Comparison of ENCODE assay signal across 13 cellular contexts in genomic region chr11:21564813-21565212, GRCh38.
"Had no signal": no experiment of that assay in that cellular context is flagged by ENCODE, and none has a peak within 500 bp of the region (broad histone marks: within the 10 kb centered on the region; RNA-seq: fewer than 3 reads in every experiment).

No MANE protein-coding gene starts in this region.

- ATAC-seq: activated CD8-positive, alpha-beta T cell treated with anti-CD3 and anti-CD28 coated beads, Interleukin-2, amount 10 ng/mL, durations not matched to agents 7 days and 5 days; right lobe of liver had no signal

- DNase-seq: activated B cell treated with CpG ODN at 0.5 μM for 24 hours; activated CD4-positive, alpha-beta T cell treated with anti-CD3 and anti-CD28 coated beads, Interleukin-2, amount 10 ng/mL, durations not matched to agents 24 days and 14 days; activated CD8-positive, alpha-beta memory T cell treated with anti-CD3 and anti-CD28 coated beads, Interleukin-2, amount 50 U/mL, for 4 hours; activated CD8-positive, alpha-beta T cell treated with anti-CD3 and anti-CD28 coated beads, Interleukin-2, amount 10 ng/mL, durations not matched to agents 7 days and 5 days; activated effector memory CD4-positive, alpha-beta T cell treated with anti-CD3 and anti-CD28 coated beads, Interleukin-2, amount 50 U/mL, for 16 hours; activated T-cell treated with anti-CD3 and anti-CD28 coated beads, Interleukin-2, amount 50 U/mL, for 48 hours; adrenal gland; caudate nucleus; esophagus squamous epithelium; glutamatergic neuron; psoas muscle; right lobe of liver; stimulated activated CD4-positive, alpha-beta T cell treated with anti-CD3 and anti-CD28 coated beads, Interleukin-1b, Interleukin-23, amount 100 ng/mL, for 48 hours had no signal
